Comparison of ENCODE assay signal across 27 cellular contexts in the genomic region with DNA sequence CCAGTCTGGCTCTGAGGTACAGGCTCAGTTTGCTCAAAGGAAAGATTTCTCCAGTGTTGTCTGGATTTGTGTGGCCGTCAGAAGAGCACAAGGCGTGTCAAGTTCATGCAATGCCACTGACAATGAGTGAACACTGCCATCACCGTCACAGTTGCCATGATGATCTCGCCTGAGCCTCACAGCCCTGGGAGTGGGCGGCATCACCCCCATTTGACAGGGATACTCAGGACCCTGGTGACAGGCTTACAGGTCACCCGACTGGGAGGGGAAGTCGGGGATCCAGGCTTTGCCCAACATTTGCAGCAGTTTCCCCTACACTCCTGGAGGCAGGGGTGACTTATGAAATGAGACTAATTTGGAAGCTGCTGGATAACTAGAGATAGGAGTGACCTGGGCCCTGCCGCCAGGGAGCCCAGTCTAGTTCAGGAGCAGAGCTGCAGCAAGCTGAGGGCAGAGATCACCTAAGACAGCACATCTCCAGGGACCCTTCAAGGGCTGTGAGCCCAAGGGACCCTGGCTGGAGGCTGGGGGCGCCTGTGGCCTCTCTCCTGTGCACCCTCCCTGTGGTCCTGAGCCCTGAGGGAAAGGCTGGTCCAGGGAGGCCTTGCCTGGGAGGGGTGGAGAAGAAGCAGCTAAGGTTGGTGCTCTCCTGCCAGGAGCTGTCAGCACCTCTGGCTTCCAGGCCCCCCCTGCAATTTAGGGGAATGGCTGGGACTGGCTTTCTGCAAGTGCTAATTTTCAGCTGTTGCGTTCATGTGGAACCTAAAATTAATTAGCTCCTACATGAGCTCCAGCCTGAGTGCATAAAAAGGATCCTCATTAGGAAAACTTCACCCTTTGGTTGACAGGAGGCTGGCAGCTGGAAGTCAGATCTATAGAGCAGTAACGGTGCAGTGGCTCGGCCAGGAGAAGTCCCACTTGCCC. TPM values are rescaled to one million over a fixed set of nuclear protein-coding genes. Genes with fewer than 3 reads are reported as not detected.
A peak's percentile ranks its signal among the peaks of the same experiment; 100 is the strongest.
DNase-seq lines count a peak whose midpoint lies in the region; ATAC-seq and TF ChIP-seq lines count a peak whose summit lies in the region.
"Had no signal": no experiment of that assay in that cellular context is flagged by ENCODE, and none has a peak within 500 bp of the region (broad histone marks: within the 10 kb centered on the region; RNA-seq: fewer than 3 reads in every experiment).

No MANE protein-coding gene starts in this region.

- no peak overlapping the region for H3K4me3 Mint-ChIP-seq in endodermal cell
- H3K4me3 Mint-ChIP-seq in stimulated activated memory B cell treated with anti-CD40 and anti-IgM and Interleukin-4, amounts not matched to agents 10 μg/mL and 1 μg/mL and 100 μg/mL, for 72 hours = no peak overlapping the region
- H3K4me3 Mint-ChIP-seq: activated CD4-positive, alpha-beta memory T cell treated with anti-CD3 and anti-CD28 coated beads for 36 hours; stimulated activated naive CD8-positive, alpha-beta T cell treated with anti-CD3 and anti-CD28 coated beads, Interleukin-15, amount 100 ng/mL, for 72 hours had no signal

- no peak overlapping the region for H3K27ac ChIP-seq in SK-N-SH (ENCODE audit: low read depth in 2 of 2, low read length in 1 of 2)
- H3K27ac ChIP-seq in endodermal cell (ENCODE audit: low read depth, low read length) = no peak overlapping the region
- no peak overlapping the region for H3K27ac ChIP-seq in spleen
- H3K27ac ChIP-seq: gastroesophageal sphincter, KMS-11, left ventricle myocardium inferior, Peyer's patch, skin epidermis, tibial artery had no signal

- POLR2A ChIA-PET in SK-N-SH (lab: Yijun Ruan, JAX) = interaction anchor here (0.7 to 1.4 kb wide), 2 partner anchors 53 to 198 kb away, joined by 3 read pairs; no protein-coding TSS in a partner anchor

- ATAC-seq in SK-N-SH treated with all-trans-retinoic acid at 6 μM for 48 hours = no peak
- ATAC-seq in stimulated activated memory B cell treated with anti-CD40 and anti-IgM and Interleukin-4, amounts not matched to agents 10 μg/mL and 1 μg/mL and 100 μg/mL, for 72 hours = no peak
- ATAC-seq: gastroesophageal sphincter; stimulated activated naive CD8-positive, alpha-beta T cell treated with anti-CD3 and anti-CD28 coated beads, Interleukin-15, amount 100 ng/mL, for 72 hours had no signal

- H3K4me1 Mint-ChIP-seq in endodermal cell = no peaks in the 10 kb centered on the region
- H3K4me1 Mint-ChIP-seq in stimulated activated memory B cell treated with anti-CD40 and anti-IgM and Interleukin-4, amounts not matched to agents 10 μg/mL and 1 μg/mL and 100 μg/mL, for 72 hours = peaks cover 23% of the 10 kb centered on the region

- H3F3A ChIP-seq in SK-N-SH (replicated peaks; ENCODE audit: insufficient read depth) = no peaks in the 10 kb centered on the region

- H3K9me3 ChIP-seq in SK-N-SH = no peaks in the 10 kb centered on the region
- H3K9me3 ChIP-seq in endodermal cell (ENCODE audit: control insufficient read depth, low read length) = no peaks in the 10 kb centered on the region
- H3K9me3 ChIP-seq in spleen = no peaks in the 10 kb centered on the region
- H3K9me3 ChIP-seq: BE2C, gastroesophageal sphincter, left ventricle myocardium inferior, Peyer's patch, tibial artery had no signal

- no peak for TF ChIP-seq CTCF in SK-N-SH (IDR thresholded peaks at IDR 0.05)
- no peak for TF ChIP-seq CTCF in endodermal cell (conservative IDR thresholded peaks at IDR 0.05)
- TF ChIP-seq CTCF in spleen (IDR thresholded peaks at IDR 0.05 in 8 of 11, conservative IDR thresholded peaks at IDR 0.05 in 3 of 11) = no peak

- no peaks in the 10 kb centered on the region for H3K9me2 ChIP-seq in SK-N-SH

- no peak overlapping the region for H3K4me3 ChIP-seq in SK-N-SH (ENCODE audit: low read depth in 2 of 2, low read length in 1 of 2)
- no peak overlapping the region for H3K4me3 ChIP-seq in H7 (ENCODE audit: insufficient read depth, low read depth, low read length)
- H3K4me3 ChIP-seq in endodermal cell (ENCODE audit: low read length) = no peak overlapping the region
- H3K4me3 ChIP-seq in spleen = no peak overlapping the region
- H3K4me3 ChIP-seq: gastroesophageal sphincter, left ventricle myocardium inferior, Peyer's patch, skin epidermis, tibial artery had no signal

- TF ChIP-seq RAD21 in SK-N-SH (IDR thresholded peaks at IDR 0.05; ENCODE audit: low read length) = no peak

- H3K4me1 ChIP-seq in SK-N-SH (ENCODE audit: control insufficient read depth in 1 of 2, insufficient read depth in 2 of 2, low read depth in 1 of 2, low read length in 1 of 2) = peaks cover 0 to 41% of the 10 kb centered on the region in 2 experiments; a peak in 1 of 4 replicates
- H3K4me1 ChIP-seq in endodermal cell (ENCODE audit: control insufficient read depth, insufficient read depth, low read length) = no peaks in the 10 kb centered on the region
- peaks cover 5 to 38% (median 29%) of the 10 kb centered on the region in 6 donors for H3K4me1 ChIP-seq in spleen

- H2AFZ ChIP-seq in SK-N-SH (ENCODE audit: low read depth) = no peak overlapping the region

- H3K4me2 ChIP-seq in SK-N-SH = no peak overlapping the region
- H3K4me2 ChIP-seq: KMS-11 had no signal

- TF ChIP-seq POLR2A in spleen (IDR thresholded peaks at IDR 0.05) = no peak

- H3K9me3 Mint-ChIP-seq in endodermal cell = no peaks in the 10 kb centered on the region
- peaks cover 1% of the 10 kb centered on the region for H3K9me3 Mint-ChIP-seq in stimulated activated memory B cell treated with anti-CD40 and anti-IgM and Interleukin-4, amounts not matched to agents 10 μg/mL and 1 μg/mL and 100 μg/mL, for 72 hours
- H3K9me3 Mint-ChIP-seq: activated CD4-positive, alpha-beta memory T cell treated with anti-CD3 and anti-CD28 coated beads for 36 hours; stimulated activated naive CD8-positive, alpha-beta T cell treated with anti-CD3 and anti-CD28 coated beads, Interleukin-15, amount 100 ng/mL, for 72 hours had no signal

- H3K27me3 ChIP-seq in SK-N-SH (ENCODE audit: insufficient read depth) (no peaks in the 10 kb centered on the region), H7 (ENCODE audit: control insufficient read depth, insufficient read depth, low read length) (no peaks in the 10 kb centered on the region), endodermal cell (ENCODE audit: control insufficient read depth, insufficient read depth, low read length, poor library complexity, severe bottlenecking) (no peaks in the 10 kb centered on the region), spleen (replicated peaks in 1 of 7) (peaks cover 0 to 41% (median 0%) of the 10 kb centered on the region in 7 donors)
- H3K27me3 ChIP-seq: BE2C, dorsolateral prefrontal cortex, Peyer's patch had no signal

- peak; percentile 25 for DNase-seq in SK-N-SH
- peak; percentile 16 for DNase-seq in H7
- peak; percentile 35 for DNase-seq in endodermal cell
- peak; percentile 59 for DNase-seq in spleen
- DNase-seq in T-helper 2 cell = no peak
- DNase-seq in NCI-H146 (lab: John Stamatoyannopoulos, UW) = no peak
- DNase-seq: activated CD4-positive, alpha-beta memory T cell treated with anti-CD3 and anti-CD28 coated beads for 36 hours; activated gamma-delta T cell treated with Interleukin-2 at 50 U/mL for 16 hours; cerebellar nuclear complex; HCEC 1CT; hippocampal formation; left ventricle myocardium inferior; mesendoderm; NCI-H187; NCI-H526; nucleus accumbens; stimulated activated naive CD8-positive, alpha-beta T cell treated with anti-CD3 and anti-CD28 coated beads, Interleukin-15, amount 100 ng/mL, for 72 hours had no signal

- H4K20me1 ChIP-seq in SK-N-SH (ENCODE audit: insufficient read depth) = no peaks in the 10 kb centered on the region

- H3K27ac Mint-ChIP-seq in endodermal cell = no peak overlapping the region
- no peak overlapping the region for H3K27ac Mint-ChIP-seq in stimulated activated memory B cell treated with anti-CD40 and anti-IgM and Interleukin-4, amounts not matched to agents 10 μg/mL and 1 μg/mL and 100 μg/mL, for 72 hours
- H3K27ac Mint-ChIP-seq: activated CD4-positive, alpha-beta memory T cell treated with anti-CD3 and anti-CD28 coated beads for 36 hours had no signal

- H3K36me3 Mint-ChIP-seq in endodermal cell (ENCODE audit: low read depth) = no peaks in the 10 kb centered on the region
- H3K36me3 Mint-ChIP-seq in stimulated activated memory B cell treated with anti-CD40 and anti-IgM and Interleukin-4, amounts not matched to agents 10 μg/mL and 1 μg/mL and 100 μg/mL, for 72 hours = no peaks in the 10 kb centered on the region
- H3K36me3 Mint-ChIP-seq: activated CD4-positive, alpha-beta memory T cell treated with anti-CD3 and anti-CD28 coated beads for 36 hours had no signal

- no peak for TF ChIP-seq EP300 in SK-N-SH (IDR thresholded peaks at IDR 0.05; ENCODE audit: borderline replicate concordance in 1 of 2, low read depth in 1 of 2, low read length in 1 of 2)

- CTCF ChIA-PET in SK-N-SH (lab: Yijun Ruan, JAX) = interaction anchor here (1.5 kb wide), 1 partner anchor 33 kb away, joined by 5 read pairs; no protein-coding TSS in a partner anchor

- intact Hi-C loops in spleen (cut with DNase I; ENCODE audit: low total_unique reads) = no loop called here

- WGBS in SK-N-SH (ENCODE audit: low lambda C conversion rate) = 66% methylated on average over 9 of the region's 12 CpGs
- 90 to 96% methylated on average over 10 to 12 of the region's 12 CpGs for WGBS in endodermal cell (ENCODE audit: insufficient coverage in 1 of 2, insufficient read length in 1 of 2), 2 experiments
- WGBS in spleen, 5 donors = 85 to 92% (median 87%) methylated on average over 10 to 12 of the region's 12 CpGs

- H3K79me2 ChIP-seq in SK-N-SH (ENCODE audit: insufficient read depth) = no peaks in the 10 kb centered on the region

- peaks cover 10% of the 10 kb centered on the region for H3K27me3 Mint-ChIP-seq in endodermal cell (ENCODE audit: insufficient read depth)
- peaks cover 73% of the 10 kb centered on the region for H3K27me3 Mint-ChIP-seq in stimulated activated memory B cell treated with anti-CD40 and anti-IgM and Interleukin-4, amounts not matched to agents 10 μg/mL and 1 μg/mL and 100 μg/mL, for 72 hours
- H3K27me3 Mint-ChIP-seq: stimulated activated naive CD8-positive, alpha-beta T cell treated with anti-CD3 and anti-CD28 coated beads, Interleukin-15, amount 100 ng/mL, for 72 hours had no signal

- H3K36me3 ChIP-seq in SK-N-SH (replicated peaks in 1 of 2; ENCODE audit: control insufficient read depth in 1 of 2, insufficient read depth in 2 of 2, low read length in 1 of 2) (no peaks in the 10 kb centered on the region), H7 (replicated peaks; ENCODE audit: control insufficient read depth, insufficient read depth, low read length) (no peaks in the 10 kb centered on the region), endodermal cell (ENCODE audit: control insufficient read depth, insufficient read depth, low read length) (no peaks in the 10 kb centered on the region), spleen (no peaks in the 10 kb centered on the region)
- H3K36me3 ChIP-seq: BE2C, gastroesophageal sphincter, left ventricle myocardium inferior, Peyer's patch, tibial artery had no signal

- H3K9ac ChIP-seq in SK-N-SH (no peak overlapping the region), endodermal cell (ENCODE audit: extremely low read depth, low read length, poor library complexity, severe bottlenecking) (no peak overlapping the region)
- H3K9ac ChIP-seq: KMS-11 had no signal

RNA-seq across cellular contexts. Expression of a gene that starts 32.4 kb away (rescaled TPM):
- polyA plus RNA-seq in SK-N-SH (2012; rRNA removed) (4.2 and 4.4 TPM in 2 replicates), spleen (1 to 10 TPM; 1.8 to 6.9 (median 4.1) TPM)
- 1.9 and 4.4 TPM in 2 replicates for polyA plus RNA-seq in SK-N-SH (2012; cell fraction: cytosol; rRNA removed)
- 23.8 and 41.4 TPM in 2 replicates for polyA plus RNA-seq in SK-N-SH (2012; cell fraction: nucleus; rRNA removed)
- total RNA-seq in H7 (2014; rRNA removed; shearing (Covaris generic)) = 1.3 and 3.3 TPM in 2 replicates
- total RNA-seq in endodermal cell (1 to 10 TPM in 1 of 2 donors, under 1 TPM in 1; 0.91 to 1.3 TPM), spleen (10 to 100 TPM in 1 of 7 donors, 1 to 10 TPM in 6; 3.8 to 10.0 (median 5.9) TPM)
- polyA plus RNA-seq in endodermal cell (2013, experiment 1 of 2) = 1.4 TPM
- 1.1 TPM for polyA plus RNA-seq in endodermal cell (2013, experiment 2 of 2)
- total RNA-seq: myocyte had no signal

Comparison
In these comparisons a context has a peak if more than half of its experiments do, and no peak if none do; other contexts are left out.
1. DNase-seq: peak in SK-N-SH (single experiment), H7 (single experiment), endodermal cell (single experiment) and spleen (single experiment); none in T-helper 2 cell (0 of 5) and NCI-H146 (single experiment).